In the genomic region with DNA sequence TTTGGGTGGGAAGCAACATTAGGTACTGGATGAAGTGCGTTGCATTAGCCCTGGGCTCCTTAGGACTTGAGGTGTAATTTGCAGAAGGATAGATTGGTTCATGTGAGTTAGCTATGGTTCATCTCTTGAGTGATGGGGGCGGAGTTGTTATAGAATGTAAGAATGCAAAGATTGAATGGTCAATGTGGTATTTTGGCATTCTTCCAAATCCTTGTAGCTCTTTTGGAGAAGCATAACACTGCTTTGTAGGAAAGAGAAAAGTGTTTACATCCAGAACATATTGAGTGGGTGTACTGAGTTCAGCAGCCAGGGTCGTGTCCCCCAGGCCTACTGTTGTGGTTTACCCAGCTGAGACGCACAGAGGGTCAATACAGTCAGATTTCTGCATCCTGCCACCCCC, we compare ENCODE assay signal across 16 cellular contexts.
DNase-seq lines count a peak whose midpoint lies in the region; ATAC-seq, FAIRE-seq and TF ChIP-seq lines count a peak whose summit lies in the region.
"Had no signal": no experiment of that assay in that cellular context is flagged by ENCODE, and none has a peak within 500 bp of the region (broad histone marks: within the 10 kb centered on the region; RNA-seq: fewer than 3 reads in every experiment).

No MANE protein-coding gene starts in this region.

- intact Hi-C loops in HepG2 (cut with micrococcal nuclease; ENCODE audit: unreplicated experiment): no loop called here
- intact Hi-C loops in right lobe of liver (cut with DNase I): no loop called here

- H3K4me1 Mint-ChIP-seq in activated T-cell treated with anti-CD3 and anti-CD28 coated beads, Interleukin-2, amount 50 U/mL, for 4 hours (ENCODE audit: low read depth): no peaks in the 10 kb centered on the region

- DNase-seq in HepG2 (ENCODE audit: low spot score) (peak; percentile 72), right lobe of liver (no peak), inferior parietal cortex (ENCODE audit: extremely low spot score) (peak; percentile 41), hepatic stellate cell (ENCODE audit: low spot score) (no peak), occipital lobe (lab: John Stamatoyannopoulos, UW) (no peak), NAMALWA (ENCODE audit: low spot score) (no peak)
- DNase-seq in activated T-cell treated with anti-CD3 and anti-CD28 coated beads, Interleukin-2, amount 50 U/mL, for 4 hours: no peak
- DNase-seq: activated B cell treated with CpG ODN at 0.5 μM for 24 hours, activated T-cell treated with anti-CD3 and anti-CD28 coated beads for 4 hours, AML-193, MM.1S had no signal

- H3K27me3 Mint-ChIP-seq in activated T-cell treated with anti-CD3 and anti-CD28 coated beads, Interleukin-2, amount 50 U/mL, for 4 hours (ENCODE audit: low read depth): peaks cover 2% of the 10 kb centered on the region
- H3K27me3 Mint-ChIP-seq: activated B cell treated with CpG ODN at 0.5 μM for 24 hours, brain had no signal

- TF ChIP-seq POLR2A in HepG2 (IDR thresholded peaks at IDR 0.05; ENCODE audit: insufficient read depth in 1 of 2, low read depth in 2 of 2, low read length in 2 of 2) (no peak), right lobe of liver (IDR thresholded peaks at IDR 0.05) (no peak)

- peaks cover 93% of the 10 kb centered on the region for H3K79me2 ChIP-seq in HepG2 (ENCODE audit: insufficient read depth, low read length)

- CTCF ChIA-PET in HepG2 (lab: Yijun Ruan, JAX; ENCODE audit: low intra/inter-chr PET ratio, low total read pairs): no interaction called here

- H3K9me3 ChIP-seq in HepG2 (ENCODE audit: low read length): no peaks in the 10 kb centered on the region
- H3K9me3 ChIP-seq in right lobe of liver: no peaks in the 10 kb centered on the region
- H3K9me3 ChIP-seq: SJSA1, vagina had no signal

- in situ Hi-C loops in HepG2 (cut with HindIII; ENCODE audit: extremely low pct_ligation_motif_present, low pct_unique_long_range_greater_than_20kb): no loop called here

- no peak overlapping the region for H3K27ac ChIP-seq in HepG2 (ENCODE audit: extremely low read length, insufficient read depth, low read length)
- no peak overlapping the region for H3K27ac ChIP-seq in right lobe of liver
- peak overlapping the region; percentile 15 for H3K27ac ChIP-seq in angular gyrus (ENCODE audit: low read depth, low read length)
- H3K27ac ChIP-seq: SJSA1, vagina had no signal

- peaks cover 15% of the 10 kb centered on the region; the same call in 1 of the 2 replicates for H4K20me1 ChIP-seq in HepG2 (ENCODE audit: insufficient read depth, low read length)

- H3K27me3 ChIP-seq in HepG2 (ENCODE audit: control insufficient read depth in 1 of 2, insufficient read depth in 2 of 2, low read length in 2 of 2): no peaks in the 10 kb centered on the region
- H3K27me3 ChIP-seq in right lobe of liver: no peaks in the 10 kb centered on the region
- H3K27me3 ChIP-seq: SJSA1, vagina had no signal

- H3K4me1 ChIP-seq in HepG2 (ENCODE audit: insufficient read depth, low read length) (peaks cover 41% of the 10 kb centered on the region), right lobe of liver (no peaks in the 10 kb centered on the region)

- TF ChIP-seq CTCF in HepG2 (CRISPR knock-in tag; IDR thresholded peaks at IDR 0.05) (no peak), right lobe of liver (IDR thresholded peaks at IDR 0.05) (no peak)

- H3K9me3 Mint-ChIP-seq in activated T-cell treated with anti-CD3 and anti-CD28 coated beads, Interleukin-2, amount 50 U/mL, for 4 hours: no peaks in the 10 kb centered on the region
- H3K9me3 Mint-ChIP-seq: activated B cell treated with CpG ODN at 0.5 μM for 24 hours had no signal

- POLR2A ChIA-PET in HepG2 (lab: Yijun Ruan, JAX): no interaction called here

- BruUV-seq in HepG2 (replicated peaks; lab: Mats Ljungman, UMichigan): no TSS peak

- 88% methylated on average over 4 of the region's 4 CpGs for WGBS in HepG2 (ENCODE audit: low lambda C conversion rate)
- 64% methylated on average over 3 of the region's 4 CpGs for WGBS in right lobe of liver (ENCODE audit: insufficient coverage, low coverage, low lambda C conversion rate, missing lambda C conversion rate)

- peak; percentile 60; the same call in 2 of the 3 replicates for ATAC-seq in HepG2
- ATAC-seq in right lobe of liver: no peak
- no peak for ATAC-seq in activated T-cell treated with anti-CD3 and anti-CD28 coated beads, Interleukin-2, amount 50 U/mL, for 4 hours
- ATAC-seq: esophagus mucosa had no signal

- no peak overlapping the region for H3K9ac ChIP-seq in HepG2 (ENCODE audit: insufficient read depth, low read depth, low read length)

- TF ChIP-seq EP300 in HepG2 (IDR thresholded peaks at IDR 0.05; ENCODE audit: low read depth in 2 of 2, low read length in 2 of 2) (no peak), HepG2 (CRISPR knock-in tag; IDR thresholded peaks at IDR 0.05; ENCODE audit: borderline replicate concordance) (no peak)

- no peak for FAIRE-seq in HepG2 (lab: Jason Lieb, UNC)

- TF ChIP-seq RAD21 in HepG2 (CRISPR knock-in tag; IDR thresholded peaks at IDR 0.05): no peak

- H3K4me3 Mint-ChIP-seq in activated T-cell treated with anti-CD3 and anti-CD28 coated beads, Interleukin-2, amount 50 U/mL, for 4 hours: no peak overlapping the region
- H3K4me3 Mint-ChIP-seq: activated B cell treated with CpG ODN at 0.5 μM for 24 hours, brain had no signal

- no peak overlapping the region for H3K4me2 ChIP-seq in HepG2 (ENCODE audit: low read depth, low read length)

- no peaks in the 10 kb centered on the region for H3K36me3 Mint-ChIP-seq in activated T-cell treated with anti-CD3 and anti-CD28 coated beads, Interleukin-2, amount 50 U/mL, for 4 hours (ENCODE audit: insufficient read depth)

- H2AFZ ChIP-seq in HepG2 (ENCODE audit: low read length): no peak overlapping the region

- H3K4me3 ChIP-seq in HepG2 (replicated peaks in 1 of 3; ENCODE audit: insufficient read depth in 1 of 3, low read depth in 2 of 3, low read length in 3 of 3): no peak overlapping the region
- H3K4me3 ChIP-seq in right lobe of liver: no peak overlapping the region
- H3K4me3 ChIP-seq: SJSA1, vagina had no signal

- H3K36me3 ChIP-seq in HepG2 (replicated peaks in 1 of 2; ENCODE audit: control insufficient read depth in 1 of 2, insufficient read depth in 2 of 2, low read length in 2 of 2) (no peaks in the 10 kb centered on the region; a peak in 1 of 5 replicates), right lobe of liver (no peaks in the 10 kb centered on the region)
- H3K36me3 ChIP-seq: SJSA1, vagina had no signal

TF ChIP-seq in HepG2, 621 proteins besides CTCF, POLR2A, EP300 and RAD21 (continues in another document):
- TF ChIP-seq RBM22 (optimal IDR thresholded peaks at IDR 0.05; ENCODE audit: low read length) (peak; percentile 79), BCL6 (CRISPR knock-in tag; IDR thresholded peaks at IDR 0.05) (0 out of 2 replicates have a peak, but pooled peaks have one; percentile 22), SP5 (CRISPR knock-in tag; IDR thresholded peaks at IDR 0.05; ENCODE audit: borderline replicate concordance, low read depth) (peak; percentile 31; the same call in 1 of the 2 replicates), NR2F6 (IDR thresholded peaks at IDR 0.05) (no peak), NR2F6 (CRISPR knock-in tag; IDR thresholded peaks at IDR 0.05) (peak; percentile 26; the same call in 1 of the 2 replicates), MIXL1 (CRISPR knock-in tag; IDR thresholded peaks at IDR 0.05) (no peak), RARA (CRISPR knock-in tag; IDR thresholded peaks at IDR 0.05) (peak; percentile 52; the same call in 1 of the 2 replicates), TEAD3 (CRISPR knock-in tag; optimal IDR thresholded peaks at IDR 0.05; ENCODE audit: borderline replicate concordance) (no peak), ZNF430 (CRISPR knock-in tag; IDR thresholded peaks at IDR 0.05) (no peak), ZNF776 (CRISPR knock-in tag; IDR thresholded peaks at IDR 0.05) (no peak), CREB3 (CRISPR knock-in tag; IDR thresholded peaks at IDR 0.05) (no peak), NR0B2 (CRISPR knock-in tag; IDR thresholded peaks at IDR 0.05) (no peak), TFAP4 (IDR thresholded peaks at IDR 0.05; ENCODE audit: borderline replicate concordance, low read depth) (peak; percentile 27; the same call in 1 of the 2 replicates), FOXA1 (IDR thresholded peaks at IDR 0.05) (no peak), FOXA1 (CRISPR knock-in tag; IDR thresholded peaks at IDR 0.05) (0 out of 2 replicates have a peak, but pooled peaks have one; percentile 19)
- TF ChIP-seq, protein P1, sequence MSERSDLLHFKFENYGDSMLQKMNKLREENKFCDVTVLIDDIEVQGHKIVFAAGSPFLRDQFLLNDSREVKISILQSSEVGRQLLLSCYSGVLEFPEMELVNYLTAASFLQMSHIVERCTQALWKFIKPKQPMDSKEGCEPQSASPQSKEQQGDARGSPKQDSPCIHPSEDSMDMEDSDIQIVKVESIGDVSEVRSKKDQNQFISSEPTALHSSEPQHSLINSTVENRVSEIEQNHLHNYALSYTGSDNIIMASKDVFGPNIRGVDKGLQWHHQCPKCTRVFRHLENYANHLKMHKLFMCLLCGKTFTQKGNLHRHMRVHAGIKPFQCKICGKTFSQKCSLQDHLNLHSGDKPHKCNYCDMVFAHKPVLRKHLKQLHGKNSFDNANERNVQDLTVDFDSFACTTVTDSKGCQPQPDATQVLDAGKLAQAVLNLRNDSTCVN (CRISPR knock-in tag; IDR thresholded peaks at IDR 0.05; ENCODE audit: borderline replicate concordance): 0 out of 2 replicates have a peak, but pooled peaks have one; percentile 39

Comparison
In these comparisons a context has a peak if more than half of its experiments do, and no peak if none do; other contexts are left out.
1. DNase-seq: peak in HepG2 (single experiment) and inferior parietal cortex (single experiment); none in right lobe of liver (0 of 3), activated T-cell treated with anti-CD3 and anti-CD28 coated beads, Interleukin-2, amount 50 U/mL, for 4 hours (single experiment), hepatic stellate cell (single experiment), occipital lobe (single experiment) and NAMALWA (single experiment).